8 cellular contexts compared by ENCODE assay signal in the genomic region with DNA sequence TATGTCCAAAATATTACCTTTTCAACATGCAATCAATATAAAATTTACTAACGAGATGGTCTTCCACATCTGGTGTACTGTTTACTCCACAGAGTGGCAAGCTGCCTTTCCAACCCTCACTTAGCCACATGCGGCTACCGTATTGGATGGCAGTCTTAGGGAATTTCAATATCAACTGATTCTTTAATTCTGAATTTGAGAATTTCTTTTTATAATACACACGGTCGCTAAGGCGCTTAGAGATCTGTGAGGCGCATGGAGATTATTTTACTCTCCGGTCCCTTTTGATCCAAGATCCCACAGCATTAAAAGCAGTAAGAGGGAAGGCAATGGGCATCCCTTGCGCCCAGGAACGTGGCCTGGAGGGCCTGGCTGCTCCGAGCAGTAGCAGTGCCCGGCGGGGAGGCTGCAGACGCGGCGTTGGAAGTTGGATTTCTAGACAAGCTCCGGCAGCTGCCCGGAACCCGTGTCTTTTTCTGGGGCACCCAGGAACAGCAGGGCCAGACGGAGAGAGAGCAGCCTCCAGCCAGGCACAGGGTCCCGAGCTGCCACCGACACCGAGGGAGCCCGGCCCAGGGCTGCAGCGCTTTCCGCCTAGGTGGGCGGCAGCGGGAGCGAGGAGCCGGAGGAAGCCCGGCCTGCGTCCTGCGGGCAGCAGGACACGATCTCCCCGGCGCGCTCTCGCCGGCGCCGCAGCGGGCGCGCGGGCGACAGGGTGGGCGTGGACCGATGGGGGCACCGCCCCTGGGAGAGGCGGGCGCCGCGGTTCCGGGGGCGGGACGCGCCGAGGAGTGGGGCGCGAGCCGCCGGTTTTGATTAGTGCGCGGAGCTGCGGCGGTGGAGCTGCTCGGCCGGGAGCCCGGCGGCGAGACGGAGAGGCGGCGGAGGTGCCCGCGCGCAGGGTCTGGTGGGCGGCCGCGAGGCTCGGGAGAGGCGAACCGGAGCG. TPM values are rescaled to one million over a fixed set of nuclear protein-coding genes. Genes with fewer than 3 reads are reported as not detected.
A peak's percentile ranks its signal among the peaks of the same experiment; 100 is the strongest.
DNase-seq lines count a peak whose midpoint lies in the region; ATAC-seq and TF ChIP-seq lines count a peak whose summit lies in the region.

Gene UGCG, plus strand, starts transcription at position 819 of the 946 bp plus-strand sequence. CDS start 402 bp downstream, outside the sequence.

- H3K27me3 ChIP-seq in liver (ENCODE audit: control insufficient read depth in 4 of 4, insufficient read depth in 4 of 4, low read length in 3 of 4), result no peaks in the 10 kb centered on the region

- TF ChIP-seq POLR2A in GM19099 (IDR thresholded peaks at IDR 0.05; ENCODE audit: extremely low read depth, insufficient read length, low read depth), result peak; percentile 96

- H3K4me1 ChIP-seq in liver (ENCODE audit: control insufficient read depth in 4 of 4, insufficient read depth in 4 of 4, low read length in 3 of 4), result peaks cover 1 to 36% (median 22%) of the 10 kb centered on the region in 4 donors

- H3K4me3 ChIP-seq in liver (ENCODE audit: low read depth in 1 of 3, low read length in 3 of 3), result peak within 1 kb of the TSS; percentile 72 to 98 (median 78)

- peak; percentile 91 for DNase-seq in Ammon's horn (ENCODE audit: low spot score)
- DNase-seq in NCI-H524 treated with DMSO at 0.1 percent for 48 hours (lab: John Stamatoyannopoulos, UW), result peak; percentile 56
- peak; percentile 68 to 81 for DNase-seq in activated CD4-positive, alpha-beta T cell treated with anti-CD3 and anti-CD28 coated beads, Interleukin-2, amount 50 U/mL, for 24 hours (ENCODE audit: low read depth in 1 of 2, low spot score in 1 of 2)
- peak; percentile 76 for DNase-seq in dedifferentiated amniotic fluid mesenchymal stem cell (ENCODE audit: extremely low spot score)
- peak; percentile 88 for DNase-seq in stimulated activated CD4-positive, alpha-beta T cell treated with anti-CD3 and anti-CD28 coated beads, Interleukin-4, amount 100 ng/mL, for 1 hour

- no peaks in the 10 kb centered on the region for H3K9me3 ChIP-seq in liver (ENCODE audit: control insufficient read depth in 4 of 4, low read length in 3 of 4)

- peak; percentile 89 for ATAC-seq in HG03432 (IDR thresholded peaks at IDR 0.05; ENCODE audit: unreplicated experiment)

- H3K36me3 ChIP-seq in liver (ENCODE audit: control insufficient read depth in 4 of 4, insufficient read depth in 3 of 4, low read depth in 1 of 4, low read length in 3 of 4), result no peaks in the 10 kb centered on the region

- H3K27ac ChIP-seq in liver (ENCODE audit: low read depth in 1 of 2, low read length in 2 of 2), result peak within 1 kb of the TSS; percentile 98

- no peak for TF ChIP-seq CTCF in liver (IDR thresholded peaks at IDR 0.05; ENCODE audit: low read depth, low read length, missing input control)

- H3K9ac ChIP-seq in liver (ENCODE audit: low read depth in 1 of 2, low read length in 2 of 2), result peak within 1 kb of the TSS; percentile 72 to 90

- no peak for TF ChIP-seq RAD21 in liver (IDR thresholded peaks at IDR 0.05)

- WGBS in liver, result 1% methylated on average over 84 of the region's 84 CpGs

TF ChIP-seq in liver, 16 proteins besides CTCF, POLR2A, EP300 and RAD21:
- TF ChIP-seq FOXA2 (IDR thresholded peaks at IDR 0.05), result no peak
- no peak for TF ChIP-seq HNF4G (IDR thresholded peaks at IDR 0.05)
- peak in 1 of 2 donors; percentile 12 for TF ChIP-seq RXRA (IDR thresholded peaks at IDR 0.05)
- peak; percentile 40 for TF ChIP-seq YY1 (IDR thresholded peaks at IDR 0.05)
- TF ChIP-seq EGR1 (IDR thresholded peaks at IDR 0.05; ENCODE audit: low read depth in 2 of 2), result peak in 1 of 2 donors; percentile 40

RNA-seq across cellular contexts. Expression of gene UGCG, which starts in this region (rescaled TPM):
- 10 to 100 TPM; 15.7 to 44.2 TPM for total RNA-seq in liver
- polyA plus RNA-seq in liver, result 1 to 10 TPM; 5.2 to 8.2 TPM

Comparison
In these comparisons a context has a peak if more than half of its experiments do, and no peak if none do; other contexts are left out.
1. Peak in every context shown above with its lines: DNase-seq, ATAC-seq, H3K4me3 ChIP-seq and H3K27ac ChIP-seq.